ENCODE assay signal across 17 cellular contexts in the genomic region with DNA sequence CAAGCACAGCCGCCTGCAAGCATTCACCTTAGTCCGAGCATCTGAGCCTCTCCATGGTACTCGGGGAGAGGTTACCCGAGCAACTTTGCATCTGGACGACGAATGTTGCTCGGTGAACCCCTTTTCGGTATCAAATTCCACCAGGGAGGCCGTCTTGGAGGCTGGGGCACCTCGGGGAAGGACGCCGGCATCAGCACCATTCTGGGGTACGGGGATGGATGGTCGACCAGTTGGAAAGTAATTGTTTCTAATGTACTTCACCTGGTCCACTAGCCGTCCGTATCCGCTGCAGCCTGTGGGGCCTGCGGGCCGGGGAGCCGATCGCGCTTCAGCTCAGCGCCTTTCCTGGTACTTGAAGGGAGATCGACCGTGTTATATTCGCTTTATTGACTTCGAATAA.
"Had no signal": no experiment of that assay in that cellular context is flagged by ENCODE, and none has a peak within 500 bp of the region (broad histone marks: within the 10 kb centered on the region; RNA-seq: fewer than 3 reads in every experiment).

No MANE protein-coding gene starts in this region.

- H3K4me3 Mint-ChIP-seq: activated CD4-positive, alpha-beta T cell treated with anti-CD3 and anti-CD28 coated beads for 36 hours; effector memory CD8-positive, alpha-beta T cell; nephron; stimulated activated effector memory CD8-positive, alpha-beta T cell treated with anti-CD3 and anti-CD28 coated beads, Interleukin-12 subunit alpha, Interleukin-12 subunit beta, amount 100 ng/mL, for 72 hours; T-cell; type B pancreatic cell; WTC11 had no signal

- H3K9me3 Mint-ChIP-seq: effector memory CD8-positive, alpha-beta T cell; stimulated activated effector memory CD8-positive, alpha-beta T cell treated with anti-CD3 and anti-CD28 coated beads, Interleukin-12 subunit alpha, Interleukin-12 subunit beta, amount 100 ng/mL, for 72 hours had no signal

- H3K27ac ChIP-seq: stomach, testis had no signal

- H3K4me1 ChIP-seq: stomach, testis had no signal

- ATAC-seq: activated CD4-positive, alpha-beta T cell treated with anti-CD3 and anti-CD28 coated beads for 36 hours; effector memory CD8-positive, alpha-beta T cell; SK-N-SH treated with all-trans-retinoic acid at 6 μM for 48 hours; stimulated activated effector memory CD8-positive, alpha-beta T cell treated with anti-CD3 and anti-CD28 coated beads, Interleukin-12 subunit alpha, Interleukin-12 subunit beta, amount 100 ng/mL, for 72 hours; T-cell; WTC11 had no signal

- H3K9me3 ChIP-seq: stomach, testis had no signal

- DNase-seq: activated CD4-positive, alpha-beta T cell treated with anti-CD3 and anti-CD28 coated beads for 36 hours; activated CD4-positive, alpha-beta T cell treated with anti-CD3 and anti-CD28 coated beads, Interleukin-2, amount 50 U/mL, for 48 hours; activated naive CD4-positive, alpha-beta T cell treated with anti-CD3 and anti-CD28 coated beads, Interleukin-2, amount 50 U/mL, for 16 hours; effector memory CD8-positive, alpha-beta T cell; mammary epithelial cell; midbrain; nucleus accumbens; stimulated activated CD4-positive, alpha-beta T cell treated with anti-CD3 and anti-CD28 coated beads, Interleukin-4, amount 100 ng/mL, for 24 hours; stomach; T-cell; testis had no signal

- H3K4me3 ChIP-seq: smooth muscle cell, stomach, testis had no signal

- H3K36me3 Mint-ChIP-seq: stimulated activated effector memory CD8-positive, alpha-beta T cell treated with anti-CD3 and anti-CD28 coated beads, Interleukin-12 subunit alpha, Interleukin-12 subunit beta, amount 100 ng/mL, for 72 hours; T-cell; type B pancreatic cell had no signal

- H3K4me2 ChIP-seq: smooth muscle cell had no signal

- H3K27ac Mint-ChIP-seq: activated CD4-positive, alpha-beta T cell treated with anti-CD3 and anti-CD28 coated beads for 36 hours; effector memory CD8-positive, alpha-beta T cell; nephron; stimulated activated effector memory CD8-positive, alpha-beta T cell treated with anti-CD3 and anti-CD28 coated beads, Interleukin-12 subunit alpha, Interleukin-12 subunit beta, amount 100 ng/mL, for 72 hours; T-cell; type B pancreatic cell; WTC11 had no signal

- H3K27me3 ChIP-seq: testis had no signal

- H3K4me1 Mint-ChIP-seq: activated CD4-positive, alpha-beta T cell treated with anti-CD3 and anti-CD28 coated beads for 36 hours; stimulated activated effector memory CD8-positive, alpha-beta T cell treated with anti-CD3 and anti-CD28 coated beads, Interleukin-12 subunit alpha, Interleukin-12 subunit beta, amount 100 ng/mL, for 72 hours; T-cell had no signal

- H3K36me3 ChIP-seq: stomach had no signal
